ENCODE assay signal across 11 cellular contexts in genomic region chr2:222973237-222973636, GRCh38.
"Had no signal": no experiment of that assay in that cellular context is flagged by ENCODE, and none has a peak within 500 bp of the region (broad histone marks: within the 10 kb centered on the region; RNA-seq: fewer than 3 reads in every experiment).

No MANE protein-coding gene starts in this region.

- ATAC-seq: left lobe of liver; pancreas; stimulated activated naive CD8-positive, alpha-beta T cell treated with anti-CD3 and anti-CD28 coated beads, Interleukin-15, Interleukin-2, amounts not matched to agents 100 U/mL and 50 U/mL, for 24 hours; T-helper 17 cell had no signal

- H3K9me3 ChIP-seq: adrenal gland, pancreas, testis had no signal

- FAIRE-seq: pancreas had no signal

- H3K36me3 ChIP-seq: adrenal gland, pancreas had no signal

- H3K4me3 ChIP-seq: adrenal gland, pancreas, testis had no signal

- H3K27me3 ChIP-seq: pancreas, testis had no signal

- H3K27ac ChIP-seq: adrenal gland, pancreas, testis had no signal

- H3K4me1 ChIP-seq: adrenal gland, pancreas, testis had no signal

- DNase-seq: activated CD4-positive, alpha-beta T cell treated with anti-CD3 and anti-CD28 coated beads, Interleukin-2, amount 50 U/mL, for 1 hour; activated naive CD4-positive, alpha-beta T cell treated with anti-CD3 and anti-CD28 coated beads, Interleukin-2, amount 50 U/mL, for 16 hours; adrenal gland; foreskin fibroblast; pancreas; stimulated activated CD4-positive, alpha-beta T cell treated with anti-CD3 and anti-CD28 coated beads, Interleukin-4, amount 100 ng/mL, for 1 hour; stimulated activated CD8-positive, alpha-beta memory T cell treated with anti-CD3 and anti-CD28 coated beads, Interleukin-4, amount 100 ng/mL, for 48 hours; stimulated activated naive CD8-positive, alpha-beta T cell treated with anti-CD3 and anti-CD28 coated beads, Interleukin-15, Interleukin-2, amounts not matched to agents 100 U/mL and 50 U/mL, for 24 hours; T-helper 17 cell; testis had no signal
